Comparison of ENCODE assay signal across 1 cellular context in genomic region chr7:121181357-121181756, GRCh38.
TF ChIP-seq lines count a peak whose summit lies in the region.

No MANE protein-coding gene starts in this region.

TF ChIP-seq in WTC11, 78 proteins besides CTCF, POLR2A, EP300 and RAD21 (continued from another document):
- TF ChIP-seq AFF4 (CRISPR knock-in tag; IDR thresholded peaks at IDR 0.05; ENCODE audit: borderline replicate concordance), result no peak
